Comparison of ENCODE assay signal across 3 cellular contexts in the genomic region with DNA sequence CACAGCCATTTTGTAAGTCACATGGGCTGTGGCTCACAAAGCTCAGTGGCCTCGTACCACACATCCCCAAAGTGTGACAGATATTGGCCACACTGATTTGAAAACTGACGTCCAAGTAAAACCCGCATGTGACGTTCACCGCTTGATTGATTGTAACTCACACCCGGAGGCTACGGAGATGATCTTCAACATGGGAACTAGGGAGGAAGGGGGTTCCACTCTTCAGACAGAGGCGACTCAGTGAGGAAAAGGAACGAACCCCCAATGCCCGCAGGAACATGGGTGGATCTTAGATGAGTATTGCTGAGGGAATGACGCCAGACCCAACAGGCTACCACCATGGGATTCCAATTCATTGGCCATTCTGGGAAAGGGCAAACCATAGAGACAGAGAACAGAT. TPM values are rescaled to one million over a fixed set of nuclear protein-coding genes. Genes with fewer than 3 reads are reported as not detected.
"Had no signal": no experiment of that assay in that cellular context is flagged by ENCODE, and none has a peak within 500 bp of the region (broad histone marks: within the 10 kb centered on the region; RNA-seq: fewer than 3 reads in every experiment).

No MANE protein-coding gene starts in this region.

RNA-seq across cellular contexts. Expression of a gene that starts 7.2 kb away (rescaled TPM):
- total RNA-seq: thoracic aorta, upper lobe of right lung had no signal
- polyA plus RNA-seq: urinary bladder had no signal
